Comparison of ENCODE assay signal across 10 cellular contexts in the genomic region with DNA sequence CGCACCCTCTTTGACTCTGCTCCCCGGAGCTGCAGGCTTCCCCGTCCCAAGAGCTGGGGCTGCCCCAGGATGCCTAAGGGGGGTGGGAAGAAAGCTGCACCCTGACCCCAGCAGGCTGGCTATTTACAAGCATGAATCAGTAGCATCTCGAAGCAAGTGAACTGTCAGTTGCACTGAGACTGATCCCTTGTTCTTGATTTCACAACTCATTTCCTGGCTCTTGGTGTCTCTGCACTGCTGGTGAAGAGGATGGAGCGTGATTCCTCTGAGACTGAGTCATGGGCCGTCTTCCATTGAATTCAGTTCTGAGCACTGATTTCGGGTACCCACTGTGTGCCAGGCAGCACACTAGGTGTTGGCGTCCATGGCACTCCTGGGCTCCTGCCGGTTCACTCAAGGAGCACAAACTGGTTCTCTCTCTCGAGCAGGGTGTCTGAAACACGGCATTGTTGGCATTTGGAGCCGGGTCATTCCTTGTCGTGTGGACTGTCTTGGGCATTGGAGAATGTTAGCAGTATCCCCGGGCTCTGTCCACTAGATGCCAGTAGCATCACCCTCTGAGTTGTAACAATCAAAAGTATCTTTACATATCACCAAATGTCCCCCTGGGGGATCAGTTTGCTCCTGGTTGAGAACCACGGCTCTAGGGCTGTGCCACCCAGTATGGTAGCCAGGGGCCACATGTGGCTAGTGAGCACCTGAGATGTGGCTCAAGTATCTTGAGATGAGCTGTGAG.
DNase-seq lines count a peak whose midpoint lies in the region; ATAC-seq, FAIRE-seq and TF ChIP-seq lines count a peak whose summit lies in the region.
"Had no signal": no experiment of that assay in that cellular context is flagged by ENCODE, and none has a peak within 500 bp of the region (broad histone marks: within the 10 kb centered on the region; RNA-seq: fewer than 3 reads in every experiment).

No MANE protein-coding gene starts in this region.

- no peak overlapping the region for H3K4me3 Mint-ChIP-seq in activated T-helper 2 cell treated with anti-CD3 and anti-CD28 coated beads, Interferon-gamma antibody, Interleukin-2, Interleukin-4, amounts not matched to agents 10 μg/mL and 5 μg/mL and 100 μg/mL, durations not matched to agents 14 hours and 24 hours and 36 hours (ENCODE audit: low read depth)

- H3K4me1 Mint-ChIP-seq in activated T-helper 2 cell treated with anti-CD3 and anti-CD28 coated beads, Interferon-gamma antibody, Interleukin-2, Interleukin-4, amounts not matched to agents 10 μg/mL and 5 μg/mL and 100 μg/mL, durations not matched to agents 14 hours and 24 hours and 36 hours (ENCODE audit: low read depth): peaks cover 7% of the 10 kb centered on the region

- H3K27me3 ChIP-seq in MG63 (no peaks in the 10 kb centered on the region), bronchial epithelial cell (ENCODE audit: control insufficient read depth, insufficient read depth, low read length) (no peaks in the 10 kb centered on the region), muscle layer of colon (ENCODE audit: control insufficient read depth in 1 of 2, insufficient read depth in 2 of 2, low read length in 2 of 2) (no peaks in the 10 kb centered on the region)

- no peak for FAIRE-seq in bronchial epithelial cell (lab: Jason Lieb, UNC)

- H3K9ac ChIP-seq in muscle layer of colon (ENCODE audit: low read length): no peak overlapping the region

- H3K9me3 Mint-ChIP-seq in activated T-helper 2 cell treated with anti-CD3 and anti-CD28 coated beads, Interferon-gamma antibody, Interleukin-2, Interleukin-4, amounts not matched to agents 10 μg/mL and 5 μg/mL and 100 μg/mL, durations not matched to agents 14 hours and 24 hours and 36 hours: no peaks in the 10 kb centered on the region

- H3K27ac Mint-ChIP-seq in activated T-helper 2 cell treated with anti-CD3 and anti-CD28 coated beads, Interferon-gamma antibody, Interleukin-2, Interleukin-4, amounts not matched to agents 10 μg/mL and 5 μg/mL and 100 μg/mL, durations not matched to agents 14 hours and 24 hours and 36 hours: no peak overlapping the region

- no peak overlapping the region for H3K4me3 ChIP-seq in MG63
- no peak overlapping the region for H3K4me3 ChIP-seq in bronchial epithelial cell (ENCODE audit: low read depth, low read length)
- H3K4me3 ChIP-seq in muscle layer of colon (ENCODE audit: low read depth in 1 of 2, low read length in 2 of 2): no peak overlapping the region

- no peaks in the 10 kb centered on the region for H3K36me3 ChIP-seq in MG63
- no peaks in the 10 kb centered on the region for H3K36me3 ChIP-seq in bronchial epithelial cell (ENCODE audit: control insufficient read depth, insufficient read depth, low read length)
- H3K36me3 ChIP-seq in muscle layer of colon (ENCODE audit: insufficient read depth, low read length): peaks cover 14% of the 10 kb centered on the region

- DNase-seq in AML-193 (lab: John Stamatoyannopoulos, UW) (peak; percentile 35 to 43), MG63 (peak; percentile 83), bronchial epithelial cell (ENCODE audit: low read depth) (peak; percentile 82), ecto neural progenitor cell (ENCODE audit: low spot score) (no peak), NCI-H748 (lab: John Stamatoyannopoulos, UW; ENCODE audit: unreplicated experiment) (no peak)
- DNase-seq in activated T-helper 2 cell treated with anti-CD3 and anti-CD28 coated beads, Interferon-gamma antibody, Interleukin-2, Interleukin-4, amounts not matched to agents 10 μg/mL and 5 μg/mL and 100 μg/mL, durations not matched to agents 14 hours and 24 hours and 36 hours (ENCODE audit: low spot score): no peak
- DNase-seq: central memory CD4-positive, alpha-beta T cell; NCI-H1436 treated with DMSO at 0.1 percent for 48 hours had no signal

- no peak for ATAC-seq in GM19467 (IDR thresholded peaks at IDR 0.05; ENCODE audit: unreplicated experiment)

- peaks cover 44% of the 10 kb centered on the region for H3K27me3 Mint-ChIP-seq in activated T-helper 2 cell treated with anti-CD3 and anti-CD28 coated beads, Interferon-gamma antibody, Interleukin-2, Interleukin-4, amounts not matched to agents 10 μg/mL and 5 μg/mL and 100 μg/mL, durations not matched to agents 14 hours and 24 hours and 36 hours (ENCODE audit: low read depth)

- intact Hi-C loops in activated T-helper 2 cell treated with anti-CD3 and anti-CD28 coated beads, Interferon-gamma antibody, Interleukin-2, Interleukin-4, amounts not matched to agents 10 μg/mL and 5 μg/mL and 100 μg/mL, durations not matched to agents 14 hours and 24 hours and 36 hours (cut with micrococcal nuclease): no loop called here

- no peak for TF ChIP-seq CTCF in bronchial epithelial cell (IDR thresholded peaks at IDR 0.05; ENCODE audit: insufficient read depth, low read length, severe bottlenecking)

- H3K9me3 ChIP-seq in MG63 (no peaks in the 10 kb centered on the region), muscle layer of colon (ENCODE audit: low read length) (peaks cover 4% of the 10 kb centered on the region)

- H3K36me3 Mint-ChIP-seq in activated T-helper 2 cell treated with anti-CD3 and anti-CD28 coated beads, Interferon-gamma antibody, Interleukin-2, Interleukin-4, amounts not matched to agents 10 μg/mL and 5 μg/mL and 100 μg/mL, durations not matched to agents 14 hours and 24 hours and 36 hours (ENCODE audit: low read depth): no peaks in the 10 kb centered on the region

- H3K27ac ChIP-seq in muscle layer of colon (ENCODE audit: low read depth, low read length): peak overlapping the region; percentile 66

- peaks cover 51% of the 10 kb centered on the region for H3K4me1 ChIP-seq in muscle layer of colon (ENCODE audit: insufficient read depth, low read length)

Comparison
In these comparisons a context has a peak if more than half of its experiments do, and no peak if none do; other contexts are left out.
1. DNase-seq: peak in AML-193 (2 of 2), MG63 (single experiment) and bronchial epithelial cell (single experiment); none in ecto neural progenitor cell (single experiment), activated T-helper 2 cell treated with anti-CD3 and anti-CD28 coated beads, Interferon-gamma antibody, Interleukin-2, Interleukin-4, amounts not matched to agents 10 μg/mL and 5 μg/mL and 100 μg/mL, durations not matched to agents 14 hours and 24 hours and 36 hours (single experiment) and NCI-H748 (single experiment).